In the genomic region with DNA sequence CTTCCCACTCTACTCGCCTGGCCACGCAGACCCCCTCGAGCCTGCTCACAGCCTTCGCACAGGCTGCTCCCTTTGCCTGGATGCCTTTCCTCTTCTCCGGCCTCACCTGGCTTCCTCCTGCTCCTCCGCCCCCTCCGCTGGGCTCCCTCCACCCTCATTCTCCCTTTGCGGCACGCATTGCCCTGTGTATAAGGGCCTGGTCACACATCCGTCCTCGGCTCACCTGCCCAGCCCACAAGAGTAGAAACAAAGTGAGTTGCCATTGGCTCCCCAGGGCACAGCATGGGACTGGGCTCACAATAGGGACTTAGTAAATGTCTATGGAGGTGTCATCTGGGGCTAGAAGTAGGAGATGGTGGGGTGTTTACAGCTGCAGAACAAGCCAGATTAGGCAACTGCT, we compare ENCODE assay signal across 3 cellular contexts.
TF ChIP-seq lines count a peak whose summit lies in the region.

No MANE protein-coding gene starts in this region.

TF ChIP-seq in A549, 52 proteins besides CTCF, POLR2A, EP300 and RAD21:
- TF ChIP-seq RARB (CRISPR knock-in tag; IDR thresholded peaks at IDR 0.05) (no peak), EHF (CRISPR knock-in tag; IDR thresholded peaks at IDR 0.05) (no peak), CBX8 (IDR thresholded peaks at IDR 0.05) (no peak)
- TF ChIP-seq, protein P1, sequence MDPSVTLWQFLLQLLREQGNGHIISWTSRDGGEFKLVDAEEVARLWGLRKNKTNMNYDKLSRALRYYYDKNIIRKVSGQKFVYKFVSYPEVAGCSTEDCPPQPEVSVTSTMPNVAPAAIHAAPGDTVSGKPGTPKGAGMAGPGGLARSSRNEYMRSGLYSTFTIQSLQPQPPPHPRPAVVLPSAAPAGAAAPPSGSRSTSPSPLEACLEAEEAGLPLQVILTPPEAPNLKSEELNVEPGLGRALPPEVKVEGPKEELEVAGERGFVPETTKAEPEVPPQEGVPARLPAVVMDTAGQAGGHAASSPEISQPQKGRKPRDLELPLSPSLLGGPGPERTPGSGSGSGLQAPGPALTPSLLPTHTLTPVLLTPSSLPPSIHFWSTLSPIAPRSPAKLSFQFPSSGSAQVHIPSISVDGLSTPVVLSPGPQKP (IDR thresholded peaks at IDR 0.05; ENCODE audit: low read depth, low read length): no peak

TF ChIP-seq in IMR-90, 13 proteins besides CTCF, POLR2A, EP300 and RAD21:
- TF ChIP-seq CHD1 (IDR thresholded peaks at IDR 0.05; ENCODE audit: low read depth, low read length): no peak
- TF ChIP-seq CEBPB (IDR thresholded peaks at IDR 0.05; ENCODE audit: low read depth, low read length): no peak

TF ChIP-seq in endothelial cell of umbilical vein, 7 proteins besides CTCF, POLR2A, EP300 and RAD21:
- TF ChIP-seq FOS (IDR thresholded peaks at IDR 0.05; ENCODE audit: borderline replicate concordance, insufficient read depth, low read length) (no peak), GATA2 (IDR thresholded peaks at IDR 0.05; ENCODE audit: insufficient read depth, insufficient read length, low read depth, low read length) (no peak), POLR2AphosphoS5 (IDR thresholded peaks at IDR 0.05; ENCODE audit: insufficient read depth, low read depth, low read length) (no peak), MYC (IDR thresholded peaks at IDR 0.05; ENCODE audit: low read depth, low read length) (no peak), JUN (IDR thresholded peaks at IDR 0.05; ENCODE audit: borderline replicate concordance, insufficient read depth, insufficient read length, low read depth) (no peak), MAX (IDR thresholded peaks at IDR 0.05; ENCODE audit: insufficient read depth, insufficient read length) (no peak), EZH2 (IDR thresholded peaks at IDR 0.05; ENCODE audit: borderline replicate concordance, low read depth, low read length, severe bottlenecking) (no peak)
